19 cellular contexts compared by ENCODE assay signal in genomic region chr1:244102471-244102870, GRCh38. TPM values are rescaled to one million over a fixed set of nuclear protein-coding genes. Genes with fewer than 3 reads are reported as not detected.
A peak's percentile ranks its signal among the peaks of the same experiment; 100 is the strongest.
DNase-seq lines count a peak whose midpoint lies in the region; ATAC-seq and TF ChIP-seq lines count a peak whose summit lies in the region.
"Had no signal": no experiment of that assay in that cellular context is flagged by ENCODE, and none has a peak within 500 bp of the region (broad histone marks: within the 10 kb centered on the region; RNA-seq: fewer than 3 reads in every experiment).

No MANE protein-coding gene starts in this region.

- ATAC-seq in heart right ventricle: no peak
- ATAC-seq in HG03135 (IDR thresholded peaks at IDR 0.05; ENCODE audit: unreplicated experiment): no peak
- ATAC-seq in GM21576 (IDR thresholded peaks at IDR 0.05; ENCODE audit: unreplicated experiment): no peak
- ATAC-seq: GM12878, Panc1 had no signal

- H3K4me1 Mint-ChIP-seq in osteocyte (ENCODE audit: unreplicated experiment): peaks cover 57% of the 10 kb centered on the region

- no peak overlapping the region for H3K4me3 ChIP-seq in heart right ventricle
- H3K4me3 ChIP-seq: GM12878, GM23248, SK-N-MC had no signal

- no peak overlapping the region for H3K27ac ChIP-seq in heart right ventricle
- H3K27ac ChIP-seq: C4-2B, GM23248, SK-N-MC had no signal

- peaks cover 0 to 9% (median 0%) of the 10 kb centered on the region in 11 donors for H3K9me3 ChIP-seq in heart right ventricle

- peaks cover 0 to 10% (median 0%) of the 10 kb centered on the region in 9 donors for H3K4me1 ChIP-seq in heart right ventricle

- peak overlapping the region; percentile 50 for H3K27ac Mint-ChIP-seq in osteocyte (ENCODE audit: unreplicated experiment)

- H3K9me3 Mint-ChIP-seq in osteocyte (ENCODE audit: unreplicated experiment): peaks cover 5% of the 10 kb centered on the region

- H3K27me3 Mint-ChIP-seq in osteocyte (ENCODE audit: unreplicated experiment): no peaks in the 10 kb centered on the region

- no peak for TF ChIP-seq CTCF in osteocyte (IDR thresholded peaks at IDR 0.05)
- no peak for TF ChIP-seq CTCF in heart right ventricle (IDR thresholded peaks at IDR 0.05)

- H3K36me3 ChIP-seq in heart right ventricle: no peaks in the 10 kb centered on the region

- DNase-seq in GDM1 (lab: John Stamatoyannopoulos, UW) (peak; percentile 15), NCI-H69 (lab: John Stamatoyannopoulos, UW) (peak; percentile 66), brain pericyte (ENCODE audit: low read depth, low spot score) (peak; percentile 78), osteocyte (ENCODE audit: extremely low spot score, unreplicated experiment) (no peak), NCI-H446 (lab: John Stamatoyannopoulos, UW) (no peak), heart right ventricle (no peak)
- DNase-seq: GM23248, HCEC 1CT, KBM-7, MV-4-11, NCI-H2029, NCI-H345, NCI-H526 had no signal

- peaks cover 0 to 32% (median 6%) of the 10 kb centered on the region in 7 donors for H3K27me3 ChIP-seq in heart right ventricle

- intact Hi-C loops in heart right ventricle (cut with DNase I): no loop called here

- no peaks in the 10 kb centered on the region for H3K36me3 Mint-ChIP-seq in osteocyte (ENCODE audit: unreplicated experiment)

- H3K4me3 Mint-ChIP-seq in osteocyte (ENCODE audit: unreplicated experiment): no peak overlapping the region

- WGBS in heart right ventricle, 2 donors: 79 to 86% methylated on average over 15 of the region's 15 CpGs

RNA-seq across cellular contexts. Expression of gene ZBTB18, which starts 51.4 kb away (rescaled TPM):
- 23.0 and 24.2 TPM in 2 replicates for total RNA-seq in osteocyte
- 10 to 100 TPM; 17.7 to 33.7 (median 20.8) TPM for total RNA-seq in heart right ventricle
- polyA plus RNA-seq in heart right ventricle: 10 to 100 TPM in 1 of 2 donors, 1 to 10 TPM in 1; 7.5 to 13.1 TPM

Comparison
In these comparisons a context has a peak if more than half of its experiments do, and no peak if none do; other contexts are left out.
1. DNase-seq: peak in GDM1 (single experiment), NCI-H69 (single experiment) and brain pericyte (single experiment); none in osteocyte (single experiment), NCI-H446 (0 of 2) and heart right ventricle (0 of 2).